In the genomic region with DNA sequence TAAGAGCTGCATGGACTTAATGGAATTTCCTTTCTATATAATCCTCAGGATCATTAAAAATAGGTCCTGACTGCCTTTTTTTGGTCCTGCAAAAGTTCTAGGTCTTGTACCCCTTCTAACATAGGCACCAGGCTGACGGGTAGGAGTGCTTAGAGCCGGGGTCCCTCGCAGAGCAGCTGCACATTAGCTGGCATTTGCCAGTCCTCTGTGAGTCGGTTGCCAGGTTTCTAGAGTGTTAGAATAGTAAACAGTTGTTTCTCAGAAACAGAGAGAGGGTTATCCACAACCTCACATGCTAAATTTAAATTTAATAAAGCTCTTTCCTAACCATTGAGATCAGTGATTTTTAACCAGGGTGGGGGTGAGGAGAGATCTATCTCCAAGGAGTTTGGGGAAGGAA, we compare ENCODE assay signal across 13 cellular contexts. TPM values are rescaled to one million over a fixed set of nuclear protein-coding genes. Genes with fewer than 3 reads are reported as not detected.
"Had no signal": no experiment of that assay in that cellular context is flagged by ENCODE, and none has a peak within 500 bp of the region (broad histone marks: within the 10 kb centered on the region; RNA-seq: fewer than 3 reads in every experiment).

No MANE protein-coding gene starts in this region.

- ATAC-seq: activated CD8-positive, alpha-beta T cell treated with anti-CD3 and anti-CD28 coated beads, Interleukin-2, amount 10 ng/mL, durations not matched to agents 7 days and 5 days; activated T-cell treated with anti-CD3 and anti-CD28 coated beads, Interleukin-2, amount 50 U/mL, for 72 hours; body of pancreas; esophagus mucosa; stimulated activated effector memory CD8-positive, alpha-beta T cell treated with anti-CD3 and anti-CD28 coated beads, Interleukin-12 subunit alpha, Interleukin-12 subunit beta, amount 100 ng/mL, for 72 hours had no signal

- DNase-seq: activated CD4-positive, alpha-beta T cell treated with anti-CD3 and anti-CD28 coated beads, Interleukin-2, amount 10 ng/mL, durations not matched to agents 24 days and 14 days; activated CD4-positive, CD25-positive, alpha-beta regulatory T cell; activated CD8-positive, alpha-beta memory T cell treated with anti-CD3 and anti-CD28 coated beads, Interleukin-2, amount 50 U/mL, for 48 hours; activated CD8-positive, alpha-beta T cell treated with anti-CD3 and anti-CD28 coated beads, Interleukin-2, amount 10 ng/mL, durations not matched to agents 7 days and 5 days; activated gamma-delta T cell treated with Interleukin-2 at 50 U/mL for 16 hours; activated naive CD8-positive, alpha-beta T cell treated with anti-CD3 and anti-CD28 coated beads for 36 hours; activated T-cell treated with anti-CD3 and anti-CD28 coated beads, Interleukin-2, amount 50 U/mL, for 72 hours; body of pancreas; kidney had no signal

- FAIRE-seq: kidney had no signal

RNA-seq across cellular contexts. Expression of gene ACTN2, which starts 46.6 kb away (rescaled TPM):
- total RNA-seq: activated CD8-positive, alpha-beta T cell treated with anti-CD3 and anti-CD28 coated beads, Interleukin-2, amount 10 ng/mL, durations not matched to agents 7 days and 5 days; glomerular endothelial cell; osteocyte had no signal
